10 cellular contexts compared by ENCODE assay signal in the genomic region with DNA sequence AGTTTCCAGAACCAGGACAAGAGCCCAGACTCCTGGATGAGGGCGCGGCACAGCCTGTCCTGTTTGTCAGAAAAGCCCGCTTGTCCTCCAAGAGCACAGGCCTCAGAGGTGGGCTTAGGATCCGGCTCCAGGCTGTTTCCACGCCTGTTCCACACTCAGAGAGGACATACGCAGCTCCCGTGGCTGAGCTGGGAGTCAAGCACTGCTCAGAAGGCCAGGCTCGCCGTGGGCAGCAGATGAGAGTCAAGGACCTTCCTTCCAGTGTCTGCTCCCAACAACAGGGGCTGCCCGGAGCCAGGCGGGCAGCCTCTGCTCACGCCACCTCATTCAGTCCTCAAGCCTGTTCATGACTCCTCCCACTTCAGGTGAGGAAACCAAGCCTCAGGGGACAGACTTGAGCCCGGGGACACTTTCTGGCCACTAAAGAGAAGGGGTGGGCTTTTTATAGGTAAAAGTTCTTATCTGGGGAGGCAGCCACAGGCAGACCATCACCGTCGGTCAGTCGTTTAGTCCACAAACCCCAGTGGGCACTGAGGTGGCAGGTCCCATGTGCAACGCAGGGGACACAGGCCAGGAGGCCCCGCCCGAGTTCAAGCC. TPM values are rescaled to one million over a fixed set of nuclear protein-coding genes. Genes with fewer than 3 reads are reported as not detected.
DNase-seq lines count a peak whose midpoint lies in the region; ATAC-seq, FAIRE-seq and TF ChIP-seq lines count a peak whose summit lies in the region.
"Had no signal": no experiment of that assay in that cellular context is flagged by ENCODE, and none has a peak within 500 bp of the region (broad histone marks: within the 10 kb centered on the region; RNA-seq: fewer than 3 reads in every experiment).

No MANE protein-coding gene starts in this region.

- H3K9ac ChIP-seq in K562 (ENCODE audit: insufficient read depth in 1 of 2, low read depth in 2 of 2, low read length in 2 of 2): peak overlapping the region; percentile 20 to 81; a peak in 3 of 4 replicates
- H3K9ac ChIP-seq in iPS-15b (ENCODE audit: low read depth, low read length): peak overlapping the region; percentile 54
- peak overlapping the region; percentile 80 to 99 (median 98) for H3K9ac ChIP-seq in skeletal muscle tissue (ENCODE audit: low read depth in 1 of 3, low read length in 3 of 3)

- DNase-seq in ELF-1 (ENCODE audit: low read depth, low spot score): peak; percentile 34
- no peak for DNase-seq in K562 (ENCODE audit: extremely low read depth in 1 of 4, low spot score in 3 of 4)
- no peak for DNase-seq in urothelium cell line (ENCODE audit: low spot score)
- no peak for DNase-seq in COLO829 (ENCODE audit: low spot score)
- DNase-seq in T-helper 9 cell: no peak
- DNase-seq: NK-92 treated with Interleukin-12 subunit alpha and Interleukin-12 subunit beta, amount 100 ng/mL, for 24 hours had no signal

- H3K9me3 ChIP-seq in K562 (replicated peaks; ENCODE audit: control insufficient read depth, insufficient read depth, low read depth, low read length): no peaks in the 10 kb centered on the region
- H3K9me3 ChIP-seq in iPS-15b (ENCODE audit: control insufficient read depth, insufficient read depth, low read length): no peaks in the 10 kb centered on the region
- H3K9me3 ChIP-seq in skeletal muscle tissue (ENCODE audit: control insufficient read depth in 3 of 3, low read length in 3 of 3): no peaks in the 10 kb centered on the region

- H3K27ac ChIP-seq in K562 (ENCODE audit: extremely low read depth, low read depth, low read length) (0 out of 3 replicates have a peak overlapping the region, but pooled peaks have one; percentile 26), skeletal muscle tissue (ENCODE audit: low read depth, low read length) (peak overlapping the region; percentile 95)
- H3K27ac ChIP-seq: HL-60 had no signal

- ATAC-seq in K562: no peak
- ATAC-seq in GM18520 (IDR thresholded peaks at IDR 0.05; ENCODE audit: unreplicated experiment): no peak

- H3K27me3 ChIP-seq in K562 (ENCODE audit: control insufficient read depth in 2 of 2, insufficient read depth in 2 of 2, low read length in 2 of 2) (no peaks in the 10 kb centered on the region; a peak in 1 of 5 replicates), iPS-15b (ENCODE audit: control insufficient read depth, insufficient read depth, low read length) (no peaks in the 10 kb centered on the region), skeletal muscle tissue (ENCODE audit: control insufficient read depth in 3 of 3, insufficient read depth in 3 of 3, low read length in 3 of 3) (no peaks in the 10 kb centered on the region)

- H3K4me2 ChIP-seq in K562 (ENCODE audit: insufficient read depth, low read length): no peak overlapping the region

- CTCF ChIA-PET in K562 (lab: Yijun Ruan, JAX; ENCODE audit: low intra/inter-chr PET ratio): no interaction called here

- intact Hi-C loops in K562 (cut with micrococcal nuclease): no loop called here

- peaks cover 2% of the 10 kb centered on the region for H3K9me1 ChIP-seq in K562 (ENCODE audit: control insufficient read depth, insufficient read depth, low read length)

- H2AFZ ChIP-seq in K562 (ENCODE audit: low read depth, low read length): no peak overlapping the region

- no peak for TF ChIP-seq EP300 in K562 (IDR thresholded peaks at IDR 0.05; ENCODE audit: low read length)

- in situ Hi-C loops in K562 (cut with MboI): no loop called here

- TF ChIP-seq POLR2A in K562 (conservative IDR thresholded peaks at IDR 0.05): no peak

- POLR2A ChIA-PET in K562 (lab: Yijun Ruan, JAX): interaction anchor here (0.5 kb wide), 1 partner anchor 120 kb away, joined by 3 read pairs; no protein-coding TSS in a partner anchor

- BruUV-seq in K562 (replicated peaks; lab: Mats Ljungman, UMichigan): no TSS peak

- H3K4me1 ChIP-seq in K562 (replicated peaks in 1 of 2; ENCODE audit: control insufficient read depth in 2 of 2, insufficient read depth in 2 of 2, low read length in 2 of 2) (peaks cover 56 to 69% of the 10 kb centered on the region in 2 experiments), iPS-15b (ENCODE audit: control insufficient read depth, insufficient read depth, low read length) (peaks cover 9% of the 10 kb centered on the region), skeletal muscle tissue (ENCODE audit: control insufficient read depth in 3 of 3, insufficient read depth in 3 of 3, low read length in 3 of 3) (peaks cover 59 to 67% (median 62%) of the 10 kb centered on the region in 3 donors)

- no peak for FAIRE-seq in K562 (lab: Jason Lieb, UNC)
- no peak for FAIRE-seq in urothelium cell line (lab: Jason Lieb, UNC)

- TF ChIP-seq RAD21 in K562 (CRISPR knock-in tag; conservative IDR thresholded peaks at IDR 0.05 in 1 of 2, IDR thresholded peaks at IDR 0.05 in 1 of 2): no peak

- peaks cover 16% of the 10 kb centered on the region for H4K20me1 ChIP-seq in K562 (replicated peaks; ENCODE audit: control insufficient read depth, insufficient read depth, low read length)

- peaks cover 3% of the 10 kb centered on the region; the same call in 1 of the 3 replicates for H3K36me3 ChIP-seq in K562 (ENCODE audit: control insufficient read depth, insufficient read depth, low read length)
- no peaks in the 10 kb centered on the region for H3K36me3 ChIP-seq in iPS-15b (ENCODE audit: control insufficient read depth, insufficient read depth, low read length)
- no peaks in the 10 kb centered on the region for H3K36me3 ChIP-seq in skeletal muscle tissue (ENCODE audit: control insufficient read depth in 3 of 3, insufficient read depth in 3 of 3, low read length in 3 of 3)

- H3K4me3 ChIP-seq in K562 (no peak overlapping the region), iPS-15b (ENCODE audit: low read depth, low read length) (no peak overlapping the region), skeletal muscle tissue (ENCODE audit: low read length in 3 of 3) (peak overlapping the region; percentile 60 to 70 (median 68))

- WGBS in K562 (ENCODE audit: insufficient coverage, low coverage, missing lambda C conversion rate): 70% methylated on average over 15 of the region's 19 CpGs

- TF ChIP-seq CTCF in K562 (IDR thresholded peaks at IDR 0.05 in 2 of 3, conservative IDR thresholded peaks at IDR 0.05 in 1 of 3; ENCODE audit: insufficient read depth in 2 of 3, low read depth in 1 of 3, low read length in 3 of 3): no peak

- peaks cover 72% of the 10 kb centered on the region for H3K79me2 ChIP-seq in K562 (ENCODE audit: control insufficient read depth, insufficient read depth, low read length)

RNA-seq across cellular contexts. Expression of gene CYB5R3, which starts 3.8 kb away (rescaled TPM):
- total RNA-seq in K562 (2011; cell fraction: chromatin; rRNA removed; ENCODE audit: low replicate concordance): 13.9 and 37.9 TPM in 2 replicates
- total RNA-seq in K562 (2011; cell fraction: nucleolus; rRNA removed): 38.5 and 38.7 TPM in 2 replicates
- total RNA-seq in K562 (2011; cell fraction: nucleoplasm; rRNA removed): 25.3 and 37.0 TPM in 2 replicates
- 28.7 and 43.2 TPM in 2 replicates for total RNA-seq in K562 (2014; rRNA removed)
- 10.9 and 13.5 TPM in 2 replicates for total RNA-seq in K562 (2014; rRNA removed; fragmentation: Illumina TruSeq; extraction: Trizol)
- total RNA-seq in K562 (2015; rRNA removed; fragmentation: Illumina TruSeq; extraction: Trizol): 20.0 and 21.0 TPM in 2 replicates
- 66.7 and 66.8 TPM in 2 replicates for total RNA-seq in K562 (2021)
- polyA plus RNA-seq in K562 (2011; rRNA removed): 23.4 and 60.3 TPM in 2 replicates
- polyA plus RNA-seq in K562 (2011; cell fraction: cytosol; rRNA removed): 41.8 and 76.5 TPM in 2 replicates
- 21.3 and 28.1 TPM in 2 replicates for polyA plus RNA-seq in K562 (2011; cell fraction: nucleus; rRNA removed)
- polyA plus RNA-seq in K562 (2012): 46.5 and 68.5 TPM in 2 replicates
- polyA plus RNA-seq in K562 (2014; fragmentation: Illumina TruSeq; extraction: Trizol): 59.2 and 83.9 TPM in 2 replicates
- polyA plus RNA-seq in K562 (2014; fragmentation: Nextera tagmentation; extraction: Ambion mirVana): 1 to 10 TPM; 1.4 to 3.9 TPM
- polyA plus RNA-seq in K562 (2014; rRNA removed): 37.6 and 45.0 TPM in 2 replicates
- 21.7 and 21.8 TPM in 2 replicates for polyA minus RNA-seq in K562 (2011; rRNA and poly(A)+ RNA removed)
- 30.6 and 64.6 TPM in 2 replicates for polyA minus RNA-seq in K562 (2011; cell fraction: cytosol; rRNA and poly(A)+ RNA removed)
- 7.7 and 11.7 TPM in 2 replicates for polyA minus RNA-seq in K562 (2011; cell fraction: nucleus; rRNA and poly(A)+ RNA removed)
- 28.7 TPM for total RNA-seq in skeletal muscle tissue

RNA-seq across cellular contexts. Expression of gene ATP5MGL, which starts 5.0 kb away (rescaled TPM):
- total RNA-seq in K562 (2011; cell fraction: chromatin; rRNA removed; ENCODE audit: low replicate concordance): 8.4 and 14.5 TPM in 2 replicates
- 6.3 and 6.8 TPM in 2 replicates for total RNA-seq in K562 (2011; cell fraction: nucleolus; rRNA removed)
- total RNA-seq in K562 (2011; cell fraction: nucleoplasm; rRNA removed): 8.3 and 17.9 TPM in 2 replicates
- not detected in 2 replicates for total RNA-seq in K562 (2014; rRNA removed)
- 0.25 and 0.41 TPM in 2 replicates for total RNA-seq in K562 (2014; rRNA removed; fragmentation: Illumina TruSeq; extraction: Trizol)
- 0.25 and 0.38 TPM in 2 replicates for total RNA-seq in K562 (2015; rRNA removed; fragmentation: Illumina TruSeq; extraction: Trizol)
- 0.31 and 0.35 TPM in 2 replicates for total RNA-seq in K562 (2021)
- 0.17 TPM in 1 of 2 replicates, not detected in the other for polyA plus RNA-seq in K562 (2011; rRNA removed)
- 0.12 TPM in 1 of 2 replicates, not detected in the other for polyA plus RNA-seq in K562 (2011; cell fraction: cytosol; rRNA removed)
- 0.36 and 0.37 TPM in 2 replicates for polyA plus RNA-seq in K562 (2011; cell fraction: nucleus; rRNA removed)
- not detected in 2 replicates for polyA plus RNA-seq in K562 (2012)
- polyA plus RNA-seq in K562 (2014; fragmentation: Illumina TruSeq; extraction: Trizol): not detected in 2 replicates
- under 1 TPM; 0.13 to 0.34 TPM for polyA plus RNA-seq in K562 (2014; fragmentation: Nextera tagmentation; extraction: Ambion mirVana)
- 0.09 TPM in 1 of 2 replicates, not detected in the other for polyA plus RNA-seq in K562 (2014; rRNA removed)
- polyA minus RNA-seq in K562 (2011; rRNA and poly(A)+ RNA removed): 0.74 and 1.0 TPM in 2 replicates
- polyA minus RNA-seq in K562 (2011; cell fraction: cytosol; rRNA and poly(A)+ RNA removed): not detected in 2 replicates
- polyA minus RNA-seq in K562 (2011; cell fraction: nucleus; rRNA and poly(A)+ RNA removed): 0.44 and 0.67 TPM in 2 replicates
- not detected for total RNA-seq in skeletal muscle tissue

RNA-seq across cellular contexts. Expression of gene POLDIP3, which starts 30.8 kb away (rescaled TPM):
- total RNA-seq in K562 (2011; cell fraction: chromatin; rRNA removed; ENCODE audit: low replicate concordance): 48.1 and 83.3 TPM in 2 replicates
- total RNA-seq in K562 (2011; cell fraction: nucleolus; rRNA removed): 38.3 and 41.5 TPM in 2 replicates
- total RNA-seq in K562 (2011; cell fraction: nucleoplasm; rRNA removed): 41.4 and 45.6 TPM in 2 replicates
- total RNA-seq in K562 (2014; rRNA removed) (24.9 and 39.1 TPM in 2 replicates), K562 (2014; rRNA removed; fragmentation: Illumina TruSeq; extraction: Trizol) (23.5 and 24.1 TPM in 2 replicates), K562 (2015; rRNA removed; fragmentation: Illumina TruSeq; extraction: Trizol) (25.5 and 26.3 TPM in 2 replicates), K562 (2021) (47.3 and 53.6 TPM in 2 replicates), skeletal muscle tissue (22.4 TPM)
- polyA plus RNA-seq in K562 (2011; rRNA removed) (44.4 and 53.8 TPM in 2 replicates), K562 (2014; fragmentation: Illumina TruSeq; extraction: Trizol) (47.7 and 53.0 TPM in 2 replicates), K562 (2014; fragmentation: Nextera tagmentation; extraction: Ambion mirVana) (10 to 100 TPM; 14.3 to 22.3 TPM), K562 (2014; rRNA removed) (39.8 and 45.4 TPM in 2 replicates)
- polyA plus RNA-seq in K562 (2011; cell fraction: cytosol; rRNA removed): 32.6 and 35.2 TPM in 2 replicates
- polyA plus RNA-seq in K562 (2011; cell fraction: nucleus; rRNA removed): 57.4 and 60.2 TPM in 2 replicates
- 44.3 and 46.7 TPM in 2 replicates for polyA plus RNA-seq in K562 (2012)
- polyA minus RNA-seq in K562 (2011; rRNA and poly(A)+ RNA removed): 28.0 and 31.6 TPM in 2 replicates
- 18.9 and 27.0 TPM in 2 replicates for polyA minus RNA-seq in K562 (2011; cell fraction: cytosol; rRNA and poly(A)+ RNA removed)
- polyA minus RNA-seq in K562 (2011; cell fraction: nucleus; rRNA and poly(A)+ RNA removed): 13.5 and 18.8 TPM in 2 replicates

Comparison
In these comparisons a context has a peak if more than half of its experiments do, and no peak if none do; other contexts are left out.
1. H3K4me3 ChIP-seq: peak in skeletal muscle tissue (3 of 3); none in K562 (single experiment) and iPS-15b (single experiment).
2. Peak in every context shown above with its lines, with median percentiles within 50 percentile points of each other: H3K9ac ChIP-seq.